20 cellular contexts compared by ENCODE assay signal in genomic region chr18:75156831-75157230, GRCh38. TPM values are rescaled to one million over a fixed set of nuclear protein-coding genes. Genes with fewer than 3 reads are reported as not detected.
DNase-seq lines count a peak whose midpoint lies in the region; ATAC-seq and TF ChIP-seq lines count a peak whose summit lies in the region.
"Had no signal": no experiment of that assay in that cellular context is flagged by ENCODE, and none has a peak within 500 bp of the region (broad histone marks: within the 10 kb centered on the region; RNA-seq: fewer than 3 reads in every experiment).

No MANE protein-coding gene starts in this region.

- DNase-seq in activated CD8-positive, alpha-beta T cell treated with anti-CD3 and anti-CD28 coated beads, Interleukin-2, amount 10 ng/mL, durations not matched to agents 7 days and 5 days: peak; percentile 13
- no peak for DNase-seq in activated CD8-positive, alpha-beta T cell treated with anti-CD3 and anti-CD28 coated beads for 36 hours
- DNase-seq in Ammon's horn (ENCODE audit: low spot score) (peak; percentile 1), coronary artery (ENCODE audit: low spot score) (peak; percentile 67), esophagus muscularis mucosa (ENCODE audit: extremely low spot score) (peak; percentile 55)
- DNase-seq in activated naive CD8-positive, alpha-beta T cell treated with anti-CD3 and anti-CD28 coated beads, Interleukin-2, amount 50 U/mL, for 24 hours: no peak
- DNase-seq in activated CD4-positive, alpha-beta T cell treated with anti-CD3 and anti-CD28 coated beads, Interleukin-2, amount 50 U/mL, for 1 hour: no peak
- DNase-seq: AML-193; BE2C; C1 segment of cervical spinal cord; CD4-positive, alpha-beta memory T cell; CD4-positive, CD25-positive, alpha-beta regulatory T cell; CD8-positive, alpha-beta memory T cell; COR-L47; DMS79 treated with DMSO at 0.1 percent for 48 hours; GF-D8 had no signal

- peaks cover 0 to 4% (median 0%) of the 10 kb centered on the region in 4 donors for H3K9me3 ChIP-seq in esophagus muscularis mucosa
- H3K9me3 ChIP-seq: BE2C had no signal

- no peak for TF ChIP-seq CTCF in activated CD8-positive, alpha-beta T cell treated with anti-CD3 and anti-CD28 coated beads for 36 hours (IDR thresholded peaks at IDR 0.05)
- TF ChIP-seq CTCF in coronary artery (IDR thresholded peaks at IDR 0.05) (no peak), esophagus muscularis mucosa (IDR thresholded peaks at IDR 0.05) (no peak)

- CTCF ChIA-PET in activated CD8-positive, alpha-beta T cell treated with anti-CD3 and anti-CD28 coated beads, Interleukin-2, amount 10 ng/mL, durations not matched to agents 7 days and 5 days (lab: Charles Lee): no interaction called here
- CTCF ChIA-PET in activated CD8-positive, alpha-beta T cell treated with anti-CD3 and anti-CD28 coated beads for 36 hours (lab: Charles Lee): no interaction called here

- no peak for TF ChIP-seq POLR2A in esophagus muscularis mucosa (IDR thresholded peaks at IDR 0.05; ENCODE audit: low read depth)

- no peaks in the 10 kb centered on the region for H3K36me3 Mint-ChIP-seq in activated CD8-positive, alpha-beta T cell treated with anti-CD3 and anti-CD28 coated beads, Interleukin-2, amount 10 ng/mL, durations not matched to agents 7 days and 5 days (ENCODE audit: low read depth)
- H3K36me3 Mint-ChIP-seq in activated CD8-positive, alpha-beta T cell treated with anti-CD3 and anti-CD28 coated beads for 36 hours (ENCODE audit: low read depth): no peaks in the 10 kb centered on the region
- H3K36me3 Mint-ChIP-seq in activated naive CD8-positive, alpha-beta T cell treated with anti-CD3 and anti-CD28 coated beads, Interleukin-2, amount 50 U/mL, for 24 hours (ENCODE audit: low read depth): no peaks in the 10 kb centered on the region
- H3K36me3 Mint-ChIP-seq: CD14-positive monocyte had no signal

- TF ChIP-seq EP300 in esophagus muscularis mucosa (IDR thresholded peaks at IDR 0.05): no peak

- no peak overlapping the region for H3K4me3 Mint-ChIP-seq in activated CD8-positive, alpha-beta T cell treated with anti-CD3 and anti-CD28 coated beads, Interleukin-2, amount 10 ng/mL, durations not matched to agents 7 days and 5 days
- H3K4me3 Mint-ChIP-seq in activated CD8-positive, alpha-beta T cell treated with anti-CD3 and anti-CD28 coated beads for 36 hours: no peak overlapping the region
- H3K4me3 Mint-ChIP-seq in activated naive CD8-positive, alpha-beta T cell treated with anti-CD3 and anti-CD28 coated beads, Interleukin-2, amount 50 U/mL, for 24 hours: no peak overlapping the region
- H3K4me3 Mint-ChIP-seq: CD14-positive monocyte; CD4-positive, alpha-beta memory T cell; CD4-positive, CD25-positive, alpha-beta regulatory T cell; CD8-positive, alpha-beta memory T cell had no signal

- no peak for ATAC-seq in activated CD8-positive, alpha-beta T cell treated with anti-CD3 and anti-CD28 coated beads, Interleukin-2, amount 10 ng/mL, durations not matched to agents 7 days and 5 days
- ATAC-seq in activated CD8-positive, alpha-beta T cell treated with anti-CD3 and anti-CD28 coated beads for 36 hours: no peak
- no peak for ATAC-seq in activated naive CD8-positive, alpha-beta T cell treated with anti-CD3 and anti-CD28 coated beads, Interleukin-2, amount 50 U/mL, for 24 hours
- ATAC-seq: A549 had no signal

- WGBS in esophagus muscularis mucosa: 100% methylated on average over 2 of the region's 5 CpGs

- H3K27ac Mint-ChIP-seq in activated CD8-positive, alpha-beta T cell treated with anti-CD3 and anti-CD28 coated beads, Interleukin-2, amount 10 ng/mL, durations not matched to agents 7 days and 5 days: no peak overlapping the region
- no peak overlapping the region for H3K27ac Mint-ChIP-seq in activated CD8-positive, alpha-beta T cell treated with anti-CD3 and anti-CD28 coated beads for 36 hours
- H3K27ac Mint-ChIP-seq in activated naive CD8-positive, alpha-beta T cell treated with anti-CD3 and anti-CD28 coated beads, Interleukin-2, amount 50 U/mL, for 24 hours: no peak overlapping the region
- H3K27ac Mint-ChIP-seq: CD14-positive monocyte; CD4-positive, alpha-beta memory T cell; CD8-positive, alpha-beta memory T cell had no signal

- intact Hi-C loops in activated CD8-positive, alpha-beta T cell treated with anti-CD3 and anti-CD28 coated beads for 36 hours (cut with micrococcal nuclease): no loop called here
- intact Hi-C loops in esophagus muscularis mucosa (cut with DNase I): no loop called here

- POLR2A ChIA-PET in activated CD8-positive, alpha-beta T cell treated with anti-CD3 and anti-CD28 coated beads, Interleukin-2, amount 10 ng/mL, durations not matched to agents 7 days and 5 days (lab: Charles Lee): no interaction called here
- POLR2A ChIA-PET in activated CD8-positive, alpha-beta T cell treated with anti-CD3 and anti-CD28 coated beads for 36 hours (lab: Charles Lee): no interaction called here

- no peak overlapping the region for H3K27ac ChIP-seq in coronary artery
- H3K27ac ChIP-seq in esophagus muscularis mucosa (replicated peaks in 1 of 4): no peak overlapping the region
- H3K27ac ChIP-seq: 22Rv1, A549, BLaER1 had no signal

- peaks cover 0 to 5% (median 0%) of the 10 kb centered on the region in 4 donors for H3K27me3 ChIP-seq in esophagus muscularis mucosa
- H3K27me3 ChIP-seq: BE2C, BLaER1 had no signal

- no peak overlapping the region for H3K4me3 ChIP-seq in coronary artery
- no peak overlapping the region for H3K4me3 ChIP-seq in esophagus muscularis mucosa
- H3K4me3 ChIP-seq: A549, BLaER1 had no signal

- no peaks in the 10 kb centered on the region for H3K9me3 Mint-ChIP-seq in activated CD8-positive, alpha-beta T cell treated with anti-CD3 and anti-CD28 coated beads, Interleukin-2, amount 10 ng/mL, durations not matched to agents 7 days and 5 days (ENCODE audit: insufficient read depth)
- peaks cover 6% of the 10 kb centered on the region for H3K9me3 Mint-ChIP-seq in activated CD8-positive, alpha-beta T cell treated with anti-CD3 and anti-CD28 coated beads for 36 hours
- H3K9me3 Mint-ChIP-seq in activated naive CD8-positive, alpha-beta T cell treated with anti-CD3 and anti-CD28 coated beads, Interleukin-2, amount 50 U/mL, for 24 hours: peaks cover 11% of the 10 kb centered on the region

- H3K4me1 ChIP-seq in esophagus muscularis mucosa: peaks cover 0 to 14% (median 6%) of the 10 kb centered on the region in 4 donors
- H3K4me1 ChIP-seq: BE2C had no signal

- H3K36me3 ChIP-seq in esophagus muscularis mucosa: no peaks in the 10 kb centered on the region
- H3K36me3 ChIP-seq: BE2C, BLaER1 had no signal

- no peaks in the 10 kb centered on the region for H3K27me3 Mint-ChIP-seq in activated CD8-positive, alpha-beta T cell treated with anti-CD3 and anti-CD28 coated beads, Interleukin-2, amount 10 ng/mL, durations not matched to agents 7 days and 5 days (ENCODE audit: low read depth)
- H3K27me3 Mint-ChIP-seq in activated CD8-positive, alpha-beta T cell treated with anti-CD3 and anti-CD28 coated beads for 36 hours: no peaks in the 10 kb centered on the region
- H3K27me3 Mint-ChIP-seq in activated naive CD8-positive, alpha-beta T cell treated with anti-CD3 and anti-CD28 coated beads, Interleukin-2, amount 50 U/mL, for 24 hours: no peaks in the 10 kb centered on the region

- peaks cover 5% of the 10 kb centered on the region for H3K4me1 Mint-ChIP-seq in activated CD8-positive, alpha-beta T cell treated with anti-CD3 and anti-CD28 coated beads, Interleukin-2, amount 10 ng/mL, durations not matched to agents 7 days and 5 days (ENCODE audit: low read depth)
- peaks cover 6% of the 10 kb centered on the region for H3K4me1 Mint-ChIP-seq in activated CD8-positive, alpha-beta T cell treated with anti-CD3 and anti-CD28 coated beads for 36 hours (ENCODE audit: low read depth)
- peaks cover 4% of the 10 kb centered on the region for H3K4me1 Mint-ChIP-seq in activated naive CD8-positive, alpha-beta T cell treated with anti-CD3 and anti-CD28 coated beads, Interleukin-2, amount 50 U/mL, for 24 hours

RNA-seq across cellular contexts. Expression of gene PTGR3, which starts 52.1 kb away (rescaled TPM):
- 10 to 100 TPM; 21.8 to 21.9 TPM for total RNA-seq in activated CD8-positive, alpha-beta T cell treated with anti-CD3 and anti-CD28 coated beads, Interleukin-2, amount 10 ng/mL, durations not matched to agents 7 days and 5 days
- total RNA-seq in activated CD8-positive, alpha-beta T cell treated with anti-CD3 and anti-CD28 coated beads for 36 hours: 10 to 100 TPM; 20.0 to 21.1 TPM
- total RNA-seq in esophagus muscularis mucosa: 10 to 100 TPM in 3 of 4 donors, 1 to 10 TPM in 1; 9.6 to 27.5 (median 20.1) TPM

RNA-seq across cellular contexts. Expression of gene TSHZ1, which starts 53.8 kb away (rescaled TPM):
- 10 to 100 TPM; 16.7 to 16.8 TPM for total RNA-seq in activated CD8-positive, alpha-beta T cell treated with anti-CD3 and anti-CD28 coated beads, Interleukin-2, amount 10 ng/mL, durations not matched to agents 7 days and 5 days
- 10 to 100 TPM; 10.8 to 11.0 TPM for total RNA-seq in activated CD8-positive, alpha-beta T cell treated with anti-CD3 and anti-CD28 coated beads for 36 hours
- total RNA-seq in esophagus muscularis mucosa: 10 to 100 TPM; 17.9 to 41.7 (median 32.2) TPM

Comparison
In these comparisons a context has a peak if more than half of its experiments do, and no peak if none do; other contexts are left out.
1. DNase-seq: peak in activated CD8-positive, alpha-beta T cell treated with anti-CD3 and anti-CD28 coated beads, Interleukin-2, amount 10 ng/mL, durations not matched to agents 7 days and 5 days (single experiment), Ammon's horn (single experiment), coronary artery (single experiment) and esophagus muscularis mucosa (single experiment); none in activated CD8-positive, alpha-beta T cell treated with anti-CD3 and anti-CD28 coated beads for 36 hours (single experiment), activated naive CD8-positive, alpha-beta T cell treated with anti-CD3 and anti-CD28 coated beads, Interleukin-2, amount 50 U/mL, for 24 hours (single experiment) and activated CD4-positive, alpha-beta T cell treated with anti-CD3 and anti-CD28 coated beads, Interleukin-2, amount 50 U/mL, for 1 hour (single experiment).